In genomic region chr7:108094933-108095710, GRCh38 we compare ENCODE assay signal across 9 cellular contexts. TPM values are rescaled to one million over a fixed set of nuclear protein-coding genes. Genes with fewer than 3 reads are reported as not detected.
DNase-seq lines count a peak whose midpoint lies in the region; ATAC-seq and TF ChIP-seq lines count a peak whose summit lies in the region.
"Had no signal": no experiment of that assay in that cellular context is flagged by ENCODE, and none has a peak within 500 bp of the region (broad histone marks: within the 10 kb centered on the region; RNA-seq: fewer than 3 reads in every experiment).

No MANE protein-coding gene starts in this region.

- no peaks in the 10 kb centered on the region for H3K79me2 ChIP-seq in OCI-LY7 (ENCODE audit: insufficient read depth, low read depth, low read length)

- H3K4me2 ChIP-seq in OCI-LY7 (ENCODE audit: low read length), result peak overlapping the region; percentile 7; the same call in 1 of the 2 replicates

- H4K20me1 ChIP-seq in OCI-LY7 (ENCODE audit: insufficient read depth, low read length), result no peaks in the 10 kb centered on the region

- no peak overlapping the region for H3K4me3 ChIP-seq in OCI-LY7 (ENCODE audit: low read depth, low read length, poor library complexity, severe bottlenecking)
- peak overlapping the region; percentile 2 to 12 for H3K4me3 ChIP-seq in foreskin fibroblast (ENCODE audit: low read depth in 1 of 2, low read length in 2 of 2)

- H3K4me1 ChIP-seq in OCI-LY7 (ENCODE audit: insufficient read depth, low read length, poor library complexity, severe bottlenecking), result peaks cover 5% of the 10 kb centered on the region

- BruUV-seq in OCI-LY7 (replicated peaks; lab: Mats Ljungman, UMichigan), result no TSS peak

- no peaks in the 10 kb centered on the region for H3K9me2 ChIP-seq in OCI-LY7 (ENCODE audit: insufficient read depth, low read length)

- no peaks in the 10 kb centered on the region for H3K36me3 ChIP-seq in OCI-LY7 (ENCODE audit: insufficient read depth, low read length)

- peak; percentile 14 for DNase-seq in NCI-H146 (lab: John Stamatoyannopoulos, UW)
- DNase-seq in NCI-H146 treated with DMSO at 0.1 percent for 48 hours (lab: John Stamatoyannopoulos, UW; ENCODE audit: unreplicated experiment), result no peak
- peak; percentile 8 for DNase-seq in OCI-LY7 (ENCODE audit: low spot score)
- peak; percentile 95 to 97 for DNase-seq in foreskin fibroblast
- DNase-seq in sciatic nerve (ENCODE audit: low spot score), result no peak
- DNase-seq in stimulated activated CD4-positive, alpha-beta T cell treated with anti-CD3 and anti-CD28 coated beads, Interleukin-1b, Interleukin-23, amount 100 ng/mL, for 48 hours, result no peak
- DNase-seq in head of caudate nucleus, result no peak
- DNase-seq: CD4-positive, CD25-positive, alpha-beta regulatory T cell had no signal

- no peak overlapping the region for H2AFZ ChIP-seq in OCI-LY7 (ENCODE audit: low read length)

- H3K27ac ChIP-seq in OCI-LY7 (ENCODE audit: low read depth, low read length, poor library complexity, severe bottlenecking), result no peak overlapping the region

- CTCF ChIA-PET in OCI-LY7 (lab: Charles Lee; ENCODE audit: unreplicated experiment), result no interaction called here

- intact Hi-C loops in OCI-LY7 (cut with micrococcal nuclease; ENCODE audit: unreplicated experiment) (no loop called here), sciatic nerve (cut with DNase I) (no loop called here), head of caudate nucleus (cut with DNase I) (no loop called here)

- no peaks in the 10 kb centered on the region for H3K9me3 ChIP-seq in OCI-LY7 (ENCODE audit: low read length)

- TF ChIP-seq CTCF in OCI-LY7 (conservative IDR thresholded peaks at IDR 0.05; ENCODE audit: low read length) (no peak), foreskin fibroblast (IDR thresholded peaks at IDR 0.05; ENCODE audit: low read depth, low read length) (no peak)

- peak; percentile 73 for ATAC-seq in sciatic nerve
- no peak for ATAC-seq in HG03135 (IDR thresholded peaks at IDR 0.05; ENCODE audit: unreplicated experiment)

- POLR2A ChIA-PET in OCI-LY7 (lab: Charles Lee), result interaction anchor here (0.7 kb wide), 2 partner anchors 119 to 929 kb away, joined by 3 to 6 read pairs; no protein-coding TSS in a partner anchor

RNA-seq across cellular contexts. Expression of gene LAMB4, which starts 35.0 kb away (rescaled TPM):
- total RNA-seq in OCI-LY7 (2014; rRNA removed; shearing (Covaris generic)), result not detected in 2 replicates
- not detected in 2 replicates for total RNA-seq in OCI-LY7 (2022)
- total RNA-seq in sciatic nerve, result 0.89 TPM
- total RNA-seq: CD4-positive, CD25-positive, alpha-beta regulatory T cell had no signal

Comparison
In these comparisons a context has a peak if more than half of its experiments do, and no peak if none do; other contexts are left out.
1. DNase-seq: peak in NCI-H146 (single experiment), OCI-LY7 (single experiment) and foreskin fibroblast (2 of 2); none in NCI-H146 treated with DMSO at 0.1 percent for 48 hours (single experiment), sciatic nerve (single experiment), stimulated activated CD4-positive, alpha-beta T cell treated with anti-CD3 and anti-CD28 coated beads, Interleukin-1b, Interleukin-23, amount 100 ng/mL, for 48 hours (single experiment) and head of caudate nucleus (0 of 42).